In genomic region chr3:64685331-64685799, GRCh38 we compare ENCODE assay signal across 9 cellular contexts. TPM values are rescaled to one million over a fixed set of nuclear protein-coding genes. Genes with fewer than 3 reads are reported as not detected.
A peak's percentile ranks its signal among the peaks of the same experiment; 100 is the strongest.
DNase-seq lines count a peak whose midpoint lies in the region; ATAC-seq and TF ChIP-seq lines count a peak whose summit lies in the region.
"Had no signal": no experiment of that assay in that cellular context is flagged by ENCODE, and none has a peak within 500 bp of the region (broad histone marks: within the 10 kb centered on the region; RNA-seq: fewer than 3 reads in every experiment).

No MANE protein-coding gene starts in this region.

- H3K27ac ChIP-seq in cingulate gyrus (ENCODE audit: low read depth, low read length) (peak overlapping the region; percentile 94), MM.1S (ENCODE audit: low read length) (no peak overlapping the region)

- DNase-seq in HEK293T (ENCODE audit: extremely low spot score), result peak; percentile 9
- DNase-seq in left lobe of liver (ENCODE audit: low spot score), result peak; percentile 51
- peak; percentile 12 for DNase-seq in smooth muscle cell of the brain vasculature (ENCODE audit: low read depth, low spot score)
- DNase-seq in MM.1S, result no peak
- DNase-seq in SKM-1 treated with dmso at 0.1 percent for 144 hours (lab: John Stamatoyannopoulos, UW; ENCODE audit: unreplicated experiment), result no peak
- no peak for DNase-seq in NCI-H1105 treated with DMSO at 0.1 percent for 48 hours (lab: John Stamatoyannopoulos, UW)
- DNase-seq: NCI-H2029 treated with DMSO at 0.1 percent for 48 hours had no signal

- H3K9me2 ChIP-seq in MM.1S (replicated peaks; ENCODE audit: insufficient read depth, low read length), result no peaks in the 10 kb centered on the region

- H3K9me3 ChIP-seq in MM.1S (replicated peaks; ENCODE audit: insufficient read depth, low read length), result no peaks in the 10 kb centered on the region

- POLR2A ChIA-PET in HEK293T (lab: Yijun Ruan, JAX), result no interaction called here

- ATAC-seq in left lobe of liver, result peak; percentile 4
- ATAC-seq in GM18867 (IDR thresholded peaks at IDR 0.05; ENCODE audit: unreplicated experiment), result no peak

- H3K27me3 ChIP-seq in MM.1S (replicated peaks; ENCODE audit: insufficient read depth, low read length), result 0 out of 2 replicates have a peak, but pooled peaks cover 4% of the 10 kb centered on the region

- H3K9ac ChIP-seq in MM.1S (ENCODE audit: low read length), result no peak overlapping the region

- no peak overlapping the region for H3K4me2 ChIP-seq in MM.1S (ENCODE audit: low read depth, low read length)

- TF ChIP-seq CTCF in MM.1S (IDR thresholded peaks at IDR 0.05; ENCODE audit: low read length), result no peak

- H4K20me1 ChIP-seq in MM.1S (ENCODE audit: insufficient read depth, low read length), result no peaks in the 10 kb centered on the region

- no peaks in the 10 kb centered on the region for H3K4me1 ChIP-seq in MM.1S (ENCODE audit: low read length)

- no peak overlapping the region for H2AFZ ChIP-seq in MM.1S (ENCODE audit: low read length)

- CTCF ChIA-PET in HEK293T (lab: Yijun Ruan, JAX), result no interaction called here

- no peaks in the 10 kb centered on the region for H3K79me2 ChIP-seq in MM.1S (ENCODE audit: low read length)

- H3K4me3 ChIP-seq in MM.1S (ENCODE audit: low read length), result no peak overlapping the region

- H3F3A ChIP-seq in MM.1S (ENCODE audit: insufficient read depth, low read length), result no peaks in the 10 kb centered on the region

- H3K36me3 ChIP-seq in MM.1S (replicated peaks; ENCODE audit: insufficient read depth, low read length), result no peaks in the 10 kb centered on the region

TF ChIP-seq in HEK293T, 16 proteins besides CTCF, POLR2A, EP300 and RAD21:
- TF ChIP-seq NFRKB (IDR thresholded peaks at IDR 0.05) (no peak), L3MBTL2 (conservative IDR thresholded peaks at IDR 0.05) (peak; percentile 70)

RNA-seq across cellular contexts. Expression of gene ADAMTS9, which starts 2.4 kb away (rescaled TPM):
- total RNA-seq in left lobe of liver, result 0.81 TPM

Comparison
In these comparisons a context has a peak if more than half of its experiments do, and no peak if none do; other contexts are left out.
1. DNase-seq: peak in HEK293T (single experiment), left lobe of liver (single experiment) and smooth muscle cell of the brain vasculature (single experiment); none in MM.1S (single experiment), SKM-1 treated with dmso at 0.1 percent for 144 hours (single experiment) and NCI-H1105 treated with DMSO at 0.1 percent for 48 hours (single experiment).